Comparison of ENCODE assay signal across 20 cellular contexts in genomic region chr4:124803026-124803425, GRCh38.
DNase-seq lines count a peak whose midpoint lies in the region; ATAC-seq, FAIRE-seq and TF ChIP-seq lines count a peak whose summit lies in the region.
"Had no signal": no experiment of that assay in that cellular context is flagged by ENCODE, and none has a peak within 500 bp of the region (broad histone marks: within the 10 kb centered on the region; RNA-seq: fewer than 3 reads in every experiment).

No MANE protein-coding gene starts in this region.

- no peak overlapping the region for H3K27ac Mint-ChIP-seq in neural progenitor cell
- no peak overlapping the region for H3K27ac Mint-ChIP-seq in Caco-2 (ENCODE audit: unreplicated experiment)
- no peak overlapping the region for H3K27ac Mint-ChIP-seq in natural killer cell treated with Interleukin-12 subunit alpha and Interleukin-12 subunit beta and Interleukin-15 and Interleukin-18, amount 100 ng/mL, for 72 hours
- H3K27ac Mint-ChIP-seq: B cell; CD8-positive, alpha-beta T cell; H9; IgD-negative memory B cell had no signal

- no peak for DNase-seq in mammary epithelial cell
- no peak for DNase-seq in breast epithelium (ENCODE audit: low spot score in 2 of 2)
- peak; percentile 11 for DNase-seq in endothelial cell of umbilical vein (ENCODE audit: low read depth, low spot score)
- no peak for DNase-seq in neural progenitor cell (ENCODE audit: low spot score)
- DNase-seq in Caco-2 = no peak
- DNase-seq in natural killer cell treated with Interleukin-12 subunit alpha and Interleukin-12 subunit beta and Interleukin-15 and Interleukin-18, amount 100 ng/mL, for 72 hours (ENCODE audit: low spot score) = no peak
- DNase-seq: CD8-positive, alpha-beta T cell; GOT3; H9; KBM-7 had no signal

- no peaks in the 10 kb centered on the region for H3K9me3 Mint-ChIP-seq in neural progenitor cell
- H3K9me3 Mint-ChIP-seq in Caco-2 (ENCODE audit: unreplicated experiment) = no peaks in the 10 kb centered on the region
- H3K9me3 Mint-ChIP-seq in natural killer cell treated with Interleukin-12 subunit alpha and Interleukin-12 subunit beta and Interleukin-15 and Interleukin-18, amount 100 ng/mL, for 72 hours = peaks cover 10% of the 10 kb centered on the region

- 0% methylated on average over 1 of the region's 1 CpG for WGBS in mammary epithelial cell (ENCODE audit: low coverage, missing lambda C conversion rate)

- intact Hi-C loops in mammary epithelial cell (cut with micrococcal nuclease) = no loop called here
- intact Hi-C loops in breast epithelium (cut with DNase I; ENCODE audit: low total_unique reads) = no loop called here
- intact Hi-C loops in endothelial cell of umbilical vein (cut with micrococcal nuclease) = loop anchor here (10.0 kb wide), 1 partner anchor 432 kb away; no protein-coding TSS in a partner anchor
- intact Hi-C loops in Caco-2 (cut with micrococcal nuclease; ENCODE audit: unreplicated experiment) = no loop called here

- no peak for FAIRE-seq in endothelial cell of umbilical vein (lab: Jason Lieb, UNC)
- FAIRE-seq: A549, D721Med, G401.6, GM12891, HepG2 had no signal

- H3K4me1 Mint-ChIP-seq in neural progenitor cell = no peaks in the 10 kb centered on the region
- H3K4me1 Mint-ChIP-seq in Caco-2 (ENCODE audit: low read depth, unreplicated experiment) = no peaks in the 10 kb centered on the region
- no peaks in the 10 kb centered on the region for H3K4me1 Mint-ChIP-seq in natural killer cell treated with Interleukin-12 subunit alpha and Interleukin-12 subunit beta and Interleukin-15 and Interleukin-18, amount 100 ng/mL, for 72 hours (ENCODE audit: low read depth in 2 of 2)
- H3K4me1 Mint-ChIP-seq: B cell, IgD-negative memory B cell had no signal

- no peaks in the 10 kb centered on the region for H3K9me3 ChIP-seq in mammary epithelial cell (replicated peaks; ENCODE audit: insufficient read depth, low read length)
- H3K9me3 ChIP-seq in breast epithelium = no peaks in the 10 kb centered on the region
- no peaks in the 10 kb centered on the region for H3K9me3 ChIP-seq in endothelial cell of umbilical vein (replicated peaks; ENCODE audit: control insufficient read depth, insufficient read depth, low read length)
- H3K9me3 ChIP-seq in neural progenitor cell (ENCODE audit: low read depth) = no peaks in the 10 kb centered on the region
- no peaks in the 10 kb centered on the region for H3K9me3 ChIP-seq in Caco-2
- H3K9me3 ChIP-seq: A549; BLaER1 treated with 17β-estradiol and CSF1 and Interleukin-3, amounts not matched to agents 10 nM and 100 nM had no signal

- H4K20me1 ChIP-seq in mammary epithelial cell (ENCODE audit: insufficient read depth, low read length) = no peaks in the 10 kb centered on the region
- H4K20me1 ChIP-seq in endothelial cell of umbilical vein (replicated peaks; ENCODE audit: control insufficient read depth, extremely low read depth, insufficient read depth, low read length) = no peaks in the 10 kb centered on the region
- H4K20me1 ChIP-seq in neural progenitor cell (ENCODE audit: low read depth) = no peaks in the 10 kb centered on the region
- H4K20me1 ChIP-seq: BLaER1 treated with 17β-estradiol and CSF1 and Interleukin-3, amounts not matched to agents 10 nM and 100 nM had no signal

- H2AFZ ChIP-seq in mammary epithelial cell (ENCODE audit: low read depth, low read length) = peak overlapping the region; percentile 10
- H2AFZ ChIP-seq in endothelial cell of umbilical vein (ENCODE audit: low read depth, low read length) = peak overlapping the region; percentile 2
- H2AFZ ChIP-seq in neural progenitor cell (replicated peaks) = peak overlapping the region; percentile 77

- H3K4me3 Mint-ChIP-seq in neural progenitor cell = no peak overlapping the region
- H3K4me3 Mint-ChIP-seq in Caco-2 (ENCODE audit: unreplicated experiment) = no peak overlapping the region
- no peak overlapping the region for H3K4me3 Mint-ChIP-seq in natural killer cell treated with Interleukin-12 subunit alpha and Interleukin-12 subunit beta and Interleukin-15 and Interleukin-18, amount 100 ng/mL, for 72 hours
- H3K4me3 Mint-ChIP-seq: B cell; CD8-positive, alpha-beta T cell; H9; IgD-negative memory B cell had no signal

- H3K36me3 ChIP-seq in mammary epithelial cell (ENCODE audit: insufficient read depth, low read length) (no peaks in the 10 kb centered on the region), breast epithelium (no peaks in the 10 kb centered on the region), endothelial cell of umbilical vein (ENCODE audit: control insufficient read depth in 2 of 2, extremely low read depth in 1 of 2, insufficient read depth in 2 of 2, low read length in 2 of 2) (no peaks in the 10 kb centered on the region), neural progenitor cell (no peaks in the 10 kb centered on the region), Caco-2 (ENCODE audit: control insufficient read depth, insufficient read depth, low read length) (no peaks in the 10 kb centered on the region)
- H3K36me3 ChIP-seq: BLaER1 treated with 17β-estradiol and CSF1 and Interleukin-3, amounts not matched to agents 10 nM and 100 nM had no signal

- H3K4me3 ChIP-seq in mammary epithelial cell (replicated peaks in 1 of 3; ENCODE audit: insufficient read depth in 1 of 3, low read depth in 2 of 3, low read length in 3 of 3) (no peak overlapping the region), breast epithelium (no peak overlapping the region), endothelial cell of umbilical vein (replicated peaks in 1 of 3; ENCODE audit: insufficient read depth in 1 of 3, low read depth in 1 of 3, low read length in 3 of 3) (no peak overlapping the region), neural progenitor cell (no peak overlapping the region), Caco-2 (ENCODE audit: low read depth, low read length) (no peak overlapping the region)
- H3K4me3 ChIP-seq: A549; BLaER1 treated with 17β-estradiol and CSF1 and Interleukin-3, amounts not matched to agents 10 nM and 100 nM had no signal

- TF ChIP-seq POLR2A in breast epithelium (IDR thresholded peaks at IDR 0.05) (no peak), endothelial cell of umbilical vein (IDR thresholded peaks at IDR 0.05; ENCODE audit: low read depth, low read length) (no peak)

- no peaks in the 10 kb centered on the region for H3K4me1 ChIP-seq in mammary epithelial cell (ENCODE audit: insufficient read depth, low read length)
- no peaks in the 10 kb centered on the region for H3K4me1 ChIP-seq in breast epithelium
- peaks cover 3% of the 10 kb centered on the region for H3K4me1 ChIP-seq in endothelial cell of umbilical vein (ENCODE audit: control insufficient read depth, extremely low read depth, insufficient read depth, low read length)
- H3K4me1 ChIP-seq in neural progenitor cell = no peaks in the 10 kb centered on the region
- H3K4me1 ChIP-seq in Caco-2 = no peaks in the 10 kb centered on the region
- H3K4me1 ChIP-seq: A549; BLaER1 treated with 17β-estradiol and CSF1 and Interleukin-3, amounts not matched to agents 10 nM and 100 nM had no signal

- no peak overlapping the region for H3K27ac ChIP-seq in mammary epithelial cell (ENCODE audit: insufficient read depth, low read depth, low read length)
- H3K27ac ChIP-seq in breast epithelium = no peak overlapping the region
- H3K27ac ChIP-seq in endothelial cell of umbilical vein (ENCODE audit: insufficient read depth, low read depth, low read length) = no peak overlapping the region
- H3K27ac ChIP-seq in neural progenitor cell = no peak overlapping the region
- H3K27ac ChIP-seq: 22Rv1; A549; BLaER1 treated with 17β-estradiol and CSF1 and Interleukin-3, amounts not matched to agents 10 nM and 100 nM had no signal

- H3K9ac ChIP-seq in mammary epithelial cell (ENCODE audit: insufficient read depth, low read length) = no peak overlapping the region
- no peak overlapping the region for H3K9ac ChIP-seq in endothelial cell of umbilical vein (replicated peaks; ENCODE audit: extremely low read depth, insufficient read depth, low read length)
- no peak overlapping the region for H3K9ac ChIP-seq in neural progenitor cell
- H3K9ac ChIP-seq: BLaER1 treated with 17β-estradiol and CSF1 and Interleukin-3, amounts not matched to agents 10 nM and 100 nM had no signal

- in situ Hi-C loops in mammary epithelial cell (cut with MboI; ENCODE audit: low sequenced_read_pairs in 2 of 2) = no loop called here

- H3K27me3 Mint-ChIP-seq in neural progenitor cell (ENCODE audit: insufficient read depth, low read depth) (no peaks in the 10 kb centered on the region), Caco-2 (ENCODE audit: insufficient read depth, unreplicated experiment) (no peaks in the 10 kb centered on the region)
- H3K27me3 Mint-ChIP-seq in natural killer cell treated with Interleukin-12 subunit alpha and Interleukin-12 subunit beta and Interleukin-15 and Interleukin-18, amount 100 ng/mL, for 72 hours = no peaks in the 10 kb centered on the region
- H3K27me3 Mint-ChIP-seq: B cell had no signal

- H3K4me2 ChIP-seq in mammary epithelial cell (ENCODE audit: insufficient read depth, low read depth, low read length) (no peak overlapping the region), endothelial cell of umbilical vein (ENCODE audit: insufficient read depth, low read length) (peak overlapping the region; percentile 4), neural progenitor cell (no peak overlapping the region)
- H3K4me2 ChIP-seq: A549; BLaER1 treated with 17β-estradiol and CSF1 and Interleukin-3, amounts not matched to agents 10 nM and 100 nM had no signal

- H3K79me2 ChIP-seq in mammary epithelial cell (ENCODE audit: insufficient read depth, low read length) = no peaks in the 10 kb centered on the region
- H3K79me2 ChIP-seq in endothelial cell of umbilical vein (ENCODE audit: control insufficient read depth, insufficient read depth, low read length) = no peaks in the 10 kb centered on the region
- H3K79me2 ChIP-seq in neural progenitor cell (ENCODE audit: low read depth) = no peaks in the 10 kb centered on the region

- no TSS peak for BruUV-seq in mammary epithelial cell (replicated peaks; lab: Mats Ljungman, UMichigan)
- no TSS peak for BruUV-seq in endothelial cell of umbilical vein (replicated peaks; lab: Mats Ljungman, UMichigan)
- no TSS peak for BruUV-seq in Caco-2 (replicated peaks; lab: Mats Ljungman, UMichigan)

- TF ChIP-seq CTCF in mammary epithelial cell (conservative IDR thresholded peaks at IDR 0.05 in 1 of 2, IDR thresholded peaks at IDR 0.05 in 1 of 2; ENCODE audit: extremely low read depth in 1 of 2, insufficient read depth in 1 of 2, low read depth in 1 of 2, low read length in 2 of 2) = no peak
- no peak for TF ChIP-seq CTCF in breast epithelium (IDR thresholded peaks at IDR 0.05)
- no peak for TF ChIP-seq CTCF in endothelial cell of umbilical vein (IDR thresholded peaks at IDR 0.05; ENCODE audit: extremely low read depth in 1 of 2, insufficient read depth in 1 of 2, low read depth in 1 of 2, low read length in 2 of 2)
- TF ChIP-seq CTCF in neural progenitor cell (IDR thresholded peaks at IDR 0.05) = no peak
- no peak for TF ChIP-seq CTCF in Caco-2 (IDR thresholded peaks at IDR 0.05; ENCODE audit: insufficient read depth in 1 of 2, low read depth in 1 of 2, low read length in 1 of 2, severe bottlenecking in 1 of 2, unreplicated experiment in 1 of 2)

- no peaks in the 10 kb centered on the region for H3F3A ChIP-seq in neural progenitor cell (ENCODE audit: low read depth)

- no peaks in the 10 kb centered on the region for H3K27me3 ChIP-seq in mammary epithelial cell (ENCODE audit: insufficient read depth, low read length)
- H3K27me3 ChIP-seq in breast epithelium = no peaks in the 10 kb centered on the region
- H3K27me3 ChIP-seq in endothelial cell of umbilical vein (ENCODE audit: control insufficient read depth in 2 of 2, insufficient read depth in 2 of 2, low read length in 2 of 2) = no peaks in the 10 kb centered on the region
- H3K27me3 ChIP-seq in neural progenitor cell = no peaks in the 10 kb centered on the region
- no peaks in the 10 kb centered on the region for H3K27me3 ChIP-seq in Caco-2 (replicated peaks; ENCODE audit: control insufficient read depth, insufficient read depth, low read length)
- H3K27me3 ChIP-seq: BLaER1 treated with 17β-estradiol and CSF1 and Interleukin-3, amounts not matched to agents 10 nM and 100 nM had no signal

- H3K9me1 ChIP-seq in endothelial cell of umbilical vein (replicated peaks; ENCODE audit: control insufficient read depth, extremely low read depth, insufficient read depth, low read length) = no peaks in the 10 kb centered on the region

- no peak for ATAC-seq in GM18867 (IDR thresholded peaks at IDR 0.05; ENCODE audit: unreplicated experiment)
- no peak for ATAC-seq in natural killer cell treated with Interleukin-12 subunit alpha and Interleukin-12 subunit beta and Interleukin-15 and Interleukin-18, amount 100 ng/mL, for 72 hours
- ATAC-seq: A549; CD8-positive, alpha-beta T cell; HepG2 had no signal

- dilution Hi-C loops in mammary epithelial cell (cut with HindIII; ENCODE audit: low sequenced_read_pairs) = no loop called here
- dilution Hi-C loops in endothelial cell of umbilical vein (cut with MboI; ENCODE audit: extremely low pct_ligation_motif_present, low sequenced_read_pairs) = no loop called here

- POLR2A ChIA-PET in endothelial cell of umbilical vein (lab: Charles Lee) = no interaction called here
- POLR2A ChIA-PET in Caco-2 (lab: Charles Lee) = no interaction called here

- H3K36me3 Mint-ChIP-seq in neural progenitor cell (no peaks in the 10 kb centered on the region), Caco-2 (ENCODE audit: insufficient read depth, unreplicated experiment) (no peaks in the 10 kb centered on the region)
- no peaks in the 10 kb centered on the region for H3K36me3 Mint-ChIP-seq in natural killer cell treated with Interleukin-12 subunit alpha and Interleukin-12 subunit beta and Interleukin-15 and Interleukin-18, amount 100 ng/mL, for 72 hours
- H3K36me3 Mint-ChIP-seq: CD8-positive, alpha-beta T cell; IgD-negative memory B cell had no signal

- CTCF ChIA-PET in mammary epithelial cell (lab: Charles Lee; ENCODE audit: low non-redundant PET) = interaction anchor here (0.6 kb wide), 1 partner anchor 469 kb away, joined by 4 read pairs; no protein-coding TSS in a partner anchor
- CTCF ChIA-PET in endothelial cell of umbilical vein (lab: Charles Lee) = interaction anchor here (0.7 kb wide), 1 partner anchor 23 kb away, joined by 3 read pairs; no protein-coding TSS in a partner anchor
- CTCF ChIA-PET in Caco-2 (lab: Charles Lee) = no interaction called here

Comparison
In these comparisons a context has a peak if more than half of its experiments do, and no peak if none do; other contexts are left out.
1. H2AFZ ChIP-seq: peak in every context shown above with its lines; median percentile 77 in neural progenitor cell; 10 in mammary epithelial cell; 2 in endothelial cell of umbilical vein.